ENCODE assay signal across 24 cellular contexts in the genomic region with DNA sequence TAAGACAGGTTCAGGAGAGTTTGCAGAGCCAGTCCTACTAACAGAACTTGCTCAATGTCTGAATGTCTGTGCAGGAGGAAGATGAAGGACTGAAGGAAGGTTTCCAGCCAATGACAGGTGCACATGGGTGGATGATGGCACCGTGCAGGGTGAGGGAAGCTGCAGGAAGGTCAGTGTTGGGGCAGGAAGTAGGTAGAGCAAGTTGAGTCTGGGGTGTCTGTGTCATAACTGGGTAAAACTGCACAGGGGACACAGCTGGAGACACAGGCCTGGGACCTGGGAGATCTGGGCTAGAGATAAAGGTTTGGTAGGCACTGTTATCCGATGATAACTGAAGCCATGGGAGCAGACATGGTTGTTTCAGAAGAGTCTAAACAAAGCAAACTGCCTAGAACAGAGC.
A peak's percentile ranks its signal among the peaks of the same experiment; 100 is the strongest.
DNase-seq lines count a peak whose midpoint lies in the region; ATAC-seq, FAIRE-seq and TF ChIP-seq lines count a peak whose summit lies in the region.
"Had no signal": no experiment of that assay in that cellular context is flagged by ENCODE, and none has a peak within 500 bp of the region (broad histone marks: within the 10 kb centered on the region; RNA-seq: fewer than 3 reads in every experiment).

No MANE protein-coding gene starts in this region.

- no peaks in the 10 kb centered on the region for H3K9me2 ChIP-seq in GM23248 (ENCODE audit: insufficient read depth)
- H3K9me2 ChIP-seq in GM23338 (ENCODE audit: insufficient read depth) = no peaks in the 10 kb centered on the region

- no peak overlapping the region for H2AFZ ChIP-seq in GM23248
- no peak overlapping the region for H2AFZ ChIP-seq in GM23338

- TF ChIP-seq CTCF in A549 (IDR thresholded peaks at IDR 0.05) = no peak
- TF ChIP-seq CTCF in Panc1 (IDR thresholded peaks at IDR 0.05) = no peak
- no peak for TF ChIP-seq CTCF in GM23338 (conservative IDR thresholded peaks at IDR 0.05; ENCODE audit: low read depth in 2 of 2)

- TF ChIP-seq POLR2A in A549 (IDR thresholded peaks at IDR 0.05; ENCODE audit: low read length) = no peak

- no TSS peak for BruUV-seq in Panc1 (replicated peaks; lab: Mats Ljungman, UMichigan)

- no peak for TF ChIP-seq EP300 in A549 (IDR thresholded peaks at IDR 0.05)

- no peak for DNase-seq in A549 (ENCODE audit: low read depth in 1 of 2, low spot score in 1 of 2)
- DNase-seq in GM23248 = no peak
- DNase-seq in Panc1 (ENCODE audit: low read depth, low spot score) = no peak
- DNase-seq in GM23338 (ENCODE audit: low spot score) = no peak
- no peak for DNase-seq in GM03348 (ENCODE audit: low spot score)
- no peak for DNase-seq in cerebellar cortex (ENCODE audit: low spot score)
- DNase-seq: activated CD4-positive, alpha-beta memory T cell treated with anti-CD3 and anti-CD28 coated beads for 36 hours; activated CD4-positive, CD25-positive, alpha-beta regulatory T cell; activated naive CD4-positive, alpha-beta T cell; amygdala; C1 segment of cervical spinal cord; NCI-H1105; NCI-H2029 treated with DMSO at 0.1 percent for 48 hours; NCI-H345; NCI-H774; Right ventricle myocardium superior; transverse colon had no signal

- H3K79me2 ChIP-seq in GM23248 (ENCODE audit: insufficient read depth) = no peaks in the 10 kb centered on the region
- no peaks in the 10 kb centered on the region for H3K79me2 ChIP-seq in GM23338 (replicated peaks; ENCODE audit: insufficient read depth)

- no peak overlapping the region for H3K9ac ChIP-seq in GM23248

- no peak overlapping the region for H3K4me3 Mint-ChIP-seq in GM23338
- H3K4me3 Mint-ChIP-seq: activated CD4-positive, alpha-beta memory T cell treated with anti-CD3 and anti-CD28 coated beads for 36 hours; dendritic cell treated with granulocyte-macrophage colony-stimulating factor and Interleukin-4, amounts not matched to agents 40 ng/mL and 50 ng/mL, for 4 days had no signal

- no peak overlapping the region for H3K27ac Mint-ChIP-seq in GM23338
- H3K27ac Mint-ChIP-seq: activated CD4-positive, alpha-beta memory T cell treated with anti-CD3 and anti-CD28 coated beads for 36 hours; dendritic cell treated with granulocyte-macrophage colony-stimulating factor and Interleukin-4, amounts not matched to agents 40 ng/mL and 50 ng/mL, for 4 days; progenitor cell of endocrine pancreas had no signal

- H3K36me3 ChIP-seq in GM23248 (ENCODE audit: low read depth) = no peaks in the 10 kb centered on the region
- peaks cover 2% of the 10 kb centered on the region; the same call in 1 of the 2 replicates for H3K36me3 ChIP-seq in Panc1 (ENCODE audit: control insufficient read depth, insufficient read depth, low read length)
- no peaks in the 10 kb centered on the region for H3K36me3 ChIP-seq in GM23338 (ENCODE audit: insufficient read depth)
- H3K36me3 ChIP-seq: transverse colon had no signal

- peaks cover 13% of the 10 kb centered on the region for H3F3A ChIP-seq in GM23248 (ENCODE audit: insufficient read depth)
- no peaks in the 10 kb centered on the region for H3F3A ChIP-seq in GM23338 (replicated peaks; ENCODE audit: low read depth)

- peak; percentile 37 to 43; a peak in 3 of 6 replicates for ATAC-seq in A549
- 0 out of 2 replicates have a peak, but pooled peaks have one; percentile 5 for ATAC-seq in Panc1
- ATAC-seq in esophagus mucosa = peak; percentile 70
- no peak for ATAC-seq in HG03457 (IDR thresholded peaks at IDR 0.05; ENCODE audit: unreplicated experiment)
- no peak for ATAC-seq in GM23338
- ATAC-seq: sciatic nerve had no signal

- H3K4me3 ChIP-seq in A549 (no peak overlapping the region), GM23248 (no peak overlapping the region), Panc1 (ENCODE audit: low read depth in 2 of 2, low read length in 2 of 2) (no peak overlapping the region), GM23338 (no peak overlapping the region)
- H3K4me3 ChIP-seq: lung, transverse colon had no signal

- peaks cover 2% of the 10 kb centered on the region for H3K27me3 Mint-ChIP-seq in GM23338 (ENCODE audit: insufficient read depth, low read depth, poor library complexity)
- H3K27me3 Mint-ChIP-seq: activated CD4-positive, alpha-beta memory T cell treated with anti-CD3 and anti-CD28 coated beads for 36 hours; dendritic cell treated with granulocyte-macrophage colony-stimulating factor and Interleukin-4, amounts not matched to agents 40 ng/mL and 50 ng/mL, for 4 days; progenitor cell of endocrine pancreas had no signal

- no peak for TF ChIP-seq RAD21 in A549 (conservative IDR thresholded peaks at IDR 0.05 in 1 of 2, IDR thresholded peaks at IDR 0.05 in 1 of 2)

- intact Hi-C loops in Panc1 (cut with micrococcal nuclease; ENCODE audit: unreplicated experiment) = no loop called here

- H3K9me3 ChIP-seq in A549 (peaks cover 4% of the 10 kb centered on the region; the same call in 1 of the 3 replicates), GM23248 (ENCODE audit: low read depth) (no peaks in the 10 kb centered on the region), Panc1 (ENCODE audit: control insufficient read depth, insufficient read depth, low read depth, low read length) (no peaks in the 10 kb centered on the region)
- H3K9me3 ChIP-seq: transverse colon had no signal

- in situ Hi-C loops in GM23248 (cut with MboI) (no loop called here), Panc1 (cut with HindIII; ENCODE audit: low pct_unique_long_range_greater_than_20kb, low sequenced_read_pairs) (no loop called here)

- no peaks in the 10 kb centered on the region for H4K20me1 ChIP-seq in GM23248 (ENCODE audit: insufficient read depth)
- no peaks in the 10 kb centered on the region for H4K20me1 ChIP-seq in GM23338 (replicated peaks; ENCODE audit: insufficient read depth)

- POLR2A ChIA-PET in A549 (lab: Yijun Ruan, JAX) (no interaction called here), Panc1 (lab: Charles Lee) (no interaction called here)

- H3K27me3 ChIP-seq in GM23248 (replicated peaks; ENCODE audit: insufficient read depth) = no peaks in the 10 kb centered on the region
- no peaks in the 10 kb centered on the region for H3K27me3 ChIP-seq in Panc1 (ENCODE audit: control insufficient read depth, insufficient read depth, low read length)
- no peaks in the 10 kb centered on the region for H3K27me3 ChIP-seq in GM23338 (ENCODE audit: insufficient read depth)
- H3K27me3 ChIP-seq: transverse colon had no signal

- peaks cover 11% of the 10 kb centered on the region for H3K4me1 Mint-ChIP-seq in GM23338

- CTCF ChIA-PET in A549 (lab: Yijun Ruan, JAX) (interaction anchor here (0.9 to 2.2 kb wide), 3 partner anchors 9 to 351 kb away, joined by 3 to 5 read pairs (median 3); no protein-coding TSS in a partner anchor), Panc1 (lab: Charles Lee) (no interaction called here)

- H3K27ac ChIP-seq in A549 = no peak overlapping the region; a peak in 1 of 6 replicates
- H3K27ac ChIP-seq in GM23248 = peak overlapping the region; percentile 74; the same call in 1 of the 2 replicates
- H3K27ac ChIP-seq in Panc1 (ENCODE audit: low read length) = peak overlapping the region; percentile 81
- no peak overlapping the region for H3K27ac ChIP-seq in GM23338 (ENCODE audit: low read depth)
- H3K27ac ChIP-seq: transverse colon had no signal

- 61% methylated on average over 2 of the region's 2 CpGs for WGBS in A549 (ENCODE audit: missing lambda C conversion rate)
- 93 to 98% methylated on average over 2 of the region's 2 CpGs for WGBS in GM23248 (ENCODE audit: low coverage in 1 of 2, low lambda C conversion rate in 2 of 2, missing lambda C conversion rate in 2 of 2), 2 experiments

- H3K36me3 Mint-ChIP-seq in GM23338 (ENCODE audit: low read depth) = no peaks in the 10 kb centered on the region

- no peak for FAIRE-seq in A549 (lab: Jason Lieb, UNC)
- FAIRE-seq: endometrium had no signal

- H3K9me3 Mint-ChIP-seq in GM23338 = no peaks in the 10 kb centered on the region
- H3K9me3 Mint-ChIP-seq: dendritic cell treated with granulocyte-macrophage colony-stimulating factor and Interleukin-4, amounts not matched to agents 40 ng/mL and 50 ng/mL, for 4 days had no signal

- no peak overlapping the region; the same call in 2 of the 3 replicates for H3K4me2 ChIP-seq in A549
- H3K4me2 ChIP-seq in GM23248 (ENCODE audit: unreplicated experiment) = peak overlapping the region; percentile 5
- H3K4me2 ChIP-seq in GM23338 = no peak overlapping the region

- H3K4me1 ChIP-seq in A549 = peaks cover 18% of the 10 kb centered on the region; the same call in 2 of the 3 replicates
- peaks cover 20% of the 10 kb centered on the region for H3K4me1 ChIP-seq in GM23248 (ENCODE audit: insufficient read depth)
- peaks cover 31% of the 10 kb centered on the region for H3K4me1 ChIP-seq in Panc1 (ENCODE audit: control insufficient read depth, insufficient read depth, low read length)
- no peaks in the 10 kb centered on the region for H3K4me1 ChIP-seq in GM23338 (ENCODE audit: insufficient read depth)
- H3K4me1 ChIP-seq: transverse colon had no signal

TF ChIP-seq in A549, 52 proteins besides CTCF, POLR2A, EP300 and RAD21 (continues in another document):
- TF ChIP-seq FOSL2 (IDR thresholded peaks at IDR 0.05) (no peak), FOSL2 (CRISPR knock-in tag; IDR thresholded peaks at IDR 0.05) (no peak), ZFP36 (IDR thresholded peaks at IDR 0.05; ENCODE audit: borderline replicate concordance, partially characterized antibody) (no peak), HDAC2 (IDR thresholded peaks at IDR 0.05) (no peak), BHLHE40 (IDR thresholded peaks at IDR 0.05; ENCODE audit: low read depth, low read length) (no peak), RFX5 (IDR thresholded peaks at IDR 0.05) (no peak)

TF ChIP-seq in GM23338, 12 proteins besides CTCF, POLR2A, EP300 and RAD21 (continues in another document):
- no peak for TF ChIP-seq NANOG (IDR thresholded peaks at IDR 0.05; ENCODE audit: borderline replicate concordance)
- TF ChIP-seq CREB1 (CRISPR knock-in tag; IDR thresholded peaks at IDR 0.05; ENCODE audit: low read depth) = no peak

Comparison
In these comparisons a context has a peak if more than half of its experiments do, and no peak if none do; other contexts are left out.
1. ATAC-seq: peak in A549 (2 of 2), Panc1 (single experiment) and esophagus mucosa (single experiment); none in HG03457 (single experiment) and GM23338 (single experiment).
2. H3K27ac ChIP-seq: peak in GM23248 (single experiment) and Panc1 (single experiment); none in A549 (0 of 2) and GM23338 (single experiment).